ENCODE assay signal across 30 cellular contexts in genomic region chr20:52924411-52925271, GRCh38. TPM values are rescaled to one million over a fixed set of nuclear protein-coding genes. Genes with fewer than 3 reads are reported as not detected.
DNase-seq lines count a peak whose midpoint lies in the region; ATAC-seq and TF ChIP-seq lines count a peak whose summit lies in the region.
"Had no signal": no experiment of that assay in that cellular context is flagged by ENCODE, and none has a peak within 500 bp of the region (broad histone marks: within the 10 kb centered on the region; RNA-seq: fewer than 3 reads in every experiment).

No MANE protein-coding gene starts in this region.

- peak; percentile 21 for ATAC-seq in left lobe of liver
- no peak for ATAC-seq in GM21786 (IDR thresholded peaks at IDR 0.05; ENCODE audit: unreplicated experiment)
- ATAC-seq in GM19035 (IDR thresholded peaks at IDR 0.05; ENCODE audit: unreplicated experiment): no peak
- ATAC-seq: A549 had no signal

- POLR2A ChIA-PET in Caco-2 (lab: Charles Lee): no interaction called here

- peak; percentile 52 to 80 for DNase-seq in Caco-2
- DNase-seq in NB4 (ENCODE audit: low read depth): peak; percentile 10
- peak; percentile 0 for DNase-seq in choroid plexus epithelial cell (ENCODE audit: low read depth)
- no peak for DNase-seq in left lobe of liver (ENCODE audit: low spot score)
- no peak for DNase-seq in ACHN
- no peak for DNase-seq in DMS53 treated with DMSO at 0.1 percent for 48 hours (lab: John Stamatoyannopoulos, UW; ENCODE audit: unreplicated experiment)
- DNase-seq: activated CD4-positive, alpha-beta T cell treated with anti-CD3 and anti-CD28 coated beads, Interleukin-2, amount 50 U/mL, for 4 hours; activated naive CD4-positive, alpha-beta T cell; activated T-cell treated with anti-CD3 and anti-CD28 coated beads, Interleukin-2, amount 50 U/mL, for 48 hours; AML-193; CD4-positive, alpha-beta T cell; EL; endodermal cell; GOT3; HFFc6; KBM-7; mesendoderm; NCI-H1417; NCI-H446; NCI-H82; stimulated activated CD4-positive, alpha-beta T cell treated with anti-CD3 and anti-CD28 coated beads, Interleukin-2, amount 100 ng/mL, for 24 hours had no signal

- no TSS peak for BruUV-seq in Caco-2 (replicated peaks; lab: Mats Ljungman, UMichigan)

- CTCF ChIA-PET in Caco-2 (lab: Charles Lee): no interaction called here

- H3K9me3 Mint-ChIP-seq in Caco-2 (ENCODE audit: unreplicated experiment): peaks cover 36% of the 10 kb centered on the region
- H3K9me3 Mint-ChIP-seq: CD4-positive, alpha-beta T cell; central memory CD8-positive, alpha-beta T cell; dendritic cell treated with granulocyte-macrophage colony-stimulating factor and Interleukin-4, amounts not matched to agents 40 ng/mL and 50 ng/mL, for 4 days; endodermal cell; stimulated activated naive CD8-positive, alpha-beta T cell treated with anti-CD3 and anti-CD28 coated beads, Interleukin-15, Interleukin-2, amounts not matched to agents 100 ng/mL and 50 ng/mL, for 24 hours had no signal

- in situ Hi-C loops in ACHN (cut with HindIII; ENCODE audit: low pct_ligation_motif_present, low pct_unique_long_range_greater_than_20kb, low sequenced_read_pairs): no loop called here

- H3K4me3 ChIP-seq in Caco-2 (ENCODE audit: low read depth, low read length) (no peak overlapping the region), NB4 (ENCODE audit: low read depth, low read length) (no peak overlapping the region), choroid plexus epithelial cell (ENCODE audit: low read depth, low read length) (no peak overlapping the region)
- H3K4me3 ChIP-seq: A549, right atrium auricular region, SJSA1, vagina had no signal

- TF ChIP-seq POLR2A in NB4 (IDR thresholded peaks at IDR 0.05; ENCODE audit: extremely low read depth, insufficient read length): no peak

- intact Hi-C loops in Caco-2 (cut with micrococcal nuclease; ENCODE audit: unreplicated experiment): no loop called here

- TF ChIP-seq CTCF in Caco-2 (IDR thresholded peaks at IDR 0.05; ENCODE audit: insufficient read depth in 1 of 2, low read depth in 1 of 2, low read length in 1 of 2, severe bottlenecking in 1 of 2, unreplicated experiment in 1 of 2): no peak
- TF ChIP-seq CTCF in NB4 (IDR thresholded peaks at IDR 0.05; ENCODE audit: low read depth, low read length): no peak
- TF ChIP-seq CTCF in choroid plexus epithelial cell (conservative IDR thresholded peaks at IDR 0.05; ENCODE audit: low read depth, low read length): no peak

- H3K4me3 Mint-ChIP-seq in Caco-2 (ENCODE audit: unreplicated experiment): no peak overlapping the region
- H3K4me3 Mint-ChIP-seq: CD4-positive, alpha-beta T cell; central memory CD8-positive, alpha-beta T cell; dendritic cell treated with granulocyte-macrophage colony-stimulating factor and Interleukin-4, amounts not matched to agents 40 ng/mL and 50 ng/mL, for 4 days; endodermal cell; HFFc6; stimulated activated naive CD8-positive, alpha-beta T cell treated with anti-CD3 and anti-CD28 coated beads, Interleukin-15, Interleukin-2, amounts not matched to agents 100 ng/mL and 50 ng/mL, for 24 hours had no signal

- no peaks in the 10 kb centered on the region for H3K27me3 ChIP-seq in Caco-2 (replicated peaks; ENCODE audit: control insufficient read depth, insufficient read depth, low read length)
- H3K27me3 ChIP-seq: right atrium auricular region, SJSA1, vagina had no signal

- peaks cover 3% of the 10 kb centered on the region for H3K27me3 Mint-ChIP-seq in Caco-2 (ENCODE audit: insufficient read depth, unreplicated experiment)
- H3K27me3 Mint-ChIP-seq: dendritic cell treated with granulocyte-macrophage colony-stimulating factor and Interleukin-4, amounts not matched to agents 40 ng/mL and 50 ng/mL, for 4 days had no signal

- no peaks in the 10 kb centered on the region for H3K36me3 Mint-ChIP-seq in Caco-2 (ENCODE audit: insufficient read depth, unreplicated experiment)

- peaks cover 7% of the 10 kb centered on the region for H3K4me1 Mint-ChIP-seq in Caco-2 (ENCODE audit: low read depth, unreplicated experiment)
- H3K4me1 Mint-ChIP-seq: central memory CD8-positive, alpha-beta T cell had no signal

- no peaks in the 10 kb centered on the region for H3K9me3 ChIP-seq in Caco-2
- H3K9me3 ChIP-seq: A549, right atrium auricular region, SJSA1, vagina had no signal

- H3K36me3 ChIP-seq in Caco-2 (ENCODE audit: control insufficient read depth, insufficient read depth, low read length): no peaks in the 10 kb centered on the region
- H3K36me3 ChIP-seq: right atrium auricular region, SJSA1, vagina had no signal

- no peak overlapping the region for H3K27ac Mint-ChIP-seq in Caco-2 (ENCODE audit: unreplicated experiment)
- H3K27ac Mint-ChIP-seq: CD4-positive, alpha-beta T cell; dendritic cell treated with granulocyte-macrophage colony-stimulating factor and Interleukin-4, amounts not matched to agents 40 ng/mL and 50 ng/mL, for 4 days; endodermal cell; HFFc6; stimulated activated naive CD8-positive, alpha-beta T cell treated with anti-CD3 and anti-CD28 coated beads, Interleukin-15, Interleukin-2, amounts not matched to agents 100 ng/mL and 50 ng/mL, for 24 hours had no signal

- H3K4me1 ChIP-seq in Caco-2: peaks cover 16% of the 10 kb centered on the region
- H3K4me1 ChIP-seq: A549, right atrium auricular region, vagina had no signal

RNA-seq across cellular contexts. Expression of gene TSHZ2, which starts 47.5 kb away (rescaled TPM):
- total RNA-seq in Caco-2 (2022) (0.07 TPM in 2 replicates), left lobe of liver (19.0 TPM)
- total RNA-seq: HFFc6, SJSA1 had no signal

Comparison
In these comparisons a context has a peak if more than half of its experiments do, and no peak if none do; other contexts are left out.
1. DNase-seq: peak in Caco-2 (2 of 2), NB4 (single experiment) and choroid plexus epithelial cell (single experiment); none in left lobe of liver (single experiment), ACHN (single experiment) and DMS53 treated with DMSO at 0.1 percent for 48 hours (single experiment).
2. RNA of gene TSHZ2, which starts 47.5 kb away (total RNA-seq): 19.0 TPM in left lobe of liver (single experiment); 0.07 TPM in Caco-2; every median in the first group is over 10 times any median in the second.